Comparison of ENCODE assay signal across 21 cellular contexts in genomic region chr2:129004940-129005490, GRCh38.
"Had no signal": no experiment of that assay in that cellular context is flagged by ENCODE, and none has a peak within 500 bp of the region (broad histone marks: within the 10 kb centered on the region; RNA-seq: fewer than 3 reads in every experiment).

No MANE protein-coding gene starts in this region.

- H3K9ac ChIP-seq: KMS-11 had no signal

- DNase-seq: Karpas-422, Kasumi-1, MG63, MM.1S, MV-4-11, NCI-H1048, NCI-H1092, NCI-H1417 treated with DMSO at 0.1 percent for 48 hours, NCI-H1436, NCI-H1436 treated with DMSO at 0.1 percent for 48 hours, NCI-H1694, NCI-H1694 treated with DMSO at 0.1 percent for 48 hours, NCI-H1930, NCI-H2081, NCI-H2081 treated with DMSO at 0.1 percent for 48 hours, NCI-H2107, NCI-H2227 treated with DMSO at 0.1 percent for 48 hours, NCI-H226, NCI-H446, NCI-H446 treated with DMSO at 0.1 percent for 48 hours had no signal

- H3K4me3 ChIP-seq: MG63 had no signal

- H3K27ac ChIP-seq: KMS-11 had no signal

- H3K4me2 ChIP-seq: KMS-11 had no signal

- H3K9me3 ChIP-seq: MG63 had no signal

- H3K36me3 ChIP-seq: MG63 had no signal

- H3K27me3 ChIP-seq: MG63 had no signal
